ENCODE assay signal across 26 cellular contexts in the genomic region with DNA sequence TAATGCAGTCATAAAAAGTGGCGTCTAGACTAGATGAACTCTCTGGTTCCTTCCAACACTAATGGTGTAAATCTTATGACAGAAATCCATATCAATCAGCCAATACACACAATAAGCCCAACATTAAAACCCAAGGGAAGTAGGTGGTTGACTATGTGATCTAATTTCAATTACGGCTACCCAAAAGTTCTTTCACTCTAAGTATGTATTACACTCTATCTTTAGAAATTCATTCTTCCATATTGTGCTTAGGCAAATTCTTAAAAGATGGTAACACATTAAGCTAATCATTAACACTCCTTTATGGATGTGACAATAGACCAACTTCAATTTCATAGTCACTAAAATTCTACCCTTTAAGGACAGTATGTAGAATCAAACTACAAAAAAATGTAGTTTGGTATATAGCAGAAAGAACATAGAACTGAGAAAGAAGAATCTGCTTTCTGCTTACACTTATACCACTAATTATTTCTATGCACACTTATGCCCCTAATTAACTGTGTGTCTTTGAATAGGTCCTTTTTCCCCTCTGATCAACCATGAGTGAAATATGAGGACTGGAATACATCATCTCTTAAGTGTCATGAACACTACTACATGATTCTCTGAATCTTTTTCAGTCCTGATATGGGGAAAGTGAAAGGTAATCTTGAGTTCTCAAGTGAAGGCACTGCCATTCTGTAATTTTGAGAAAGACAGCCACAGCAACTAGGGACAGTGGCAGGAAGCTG.
DNase-seq lines count a peak whose midpoint lies in the region; ATAC-seq, FAIRE-seq and TF ChIP-seq lines count a peak whose summit lies in the region.
"Had no signal": no experiment of that assay in that cellular context is flagged by ENCODE, and none has a peak within 500 bp of the region (broad histone marks: within the 10 kb centered on the region; RNA-seq: fewer than 3 reads in every experiment).

No MANE protein-coding gene starts in this region.

- peak overlapping the region; percentile 9; the same call in 1 of the 2 replicates for H2AFZ ChIP-seq in GM12878 (ENCODE audit: control insufficient read depth, low read depth, low read length)

- no peaks in the 10 kb centered on the region for H3K79me2 ChIP-seq in GM12878 (ENCODE audit: control insufficient read depth, insufficient read depth, low read length)

- POLR2A ChIA-PET in GM12878 (lab: Charles Lee), result interaction anchor here (0.5 kb wide), 1 partner anchor 331 kb away, joined by 3 read pairs; no protein-coding TSS in a partner anchor

- H3K9me3 ChIP-seq in GM12878 (replicated peaks; ENCODE audit: control insufficient read depth, insufficient read depth, low read length) (no peaks in the 10 kb centered on the region), stomach (no peaks in the 10 kb centered on the region)
- H3K9me3 ChIP-seq: HAP-1, SJCRH30 had no signal

- FAIRE-seq in GM12878 (lab: Jason Lieb, UNC), result no peak
- FAIRE-seq: HepG2, K562, RCC 7860 had no signal

- peak in 1 of 2 experiments; percentile 35; a peak in 2 of 4 replicates for TF ChIP-seq EP300 in GM12878 (IDR thresholded peaks at IDR 0.05; ENCODE audit: borderline replicate concordance in 1 of 2, control insufficient read depth in 1 of 2, low read depth in 2 of 2, low read length in 2 of 2)
- TF ChIP-seq EP300 in stomach (IDR thresholded peaks at IDR 0.05), result no peak

- peak; percentile 27 for DNase-seq in GM12865 (ENCODE audit: low read depth)
- DNase-seq in GM12878 (ENCODE audit: low read depth, low spot score), result peak; percentile 38
- no peak for DNase-seq in activated naive CD4-positive, alpha-beta T cell (lab: John Stamatoyannopoulos, UW)
- DNase-seq in stomach, result no peak
- DNase-seq: AML-193; C1 segment of cervical spinal cord; CD8-positive, alpha-beta T cell; DND-41; MM.1S; NCI-H1048; NCI-H1417 treated with DMSO at 0.1 percent for 48 hours; NCI-H187 treated with DMSO at 0.1 percent for 48 hours; NCI-H2107; NCI-H226; NCI-H510A treated with DMSO at 0.1 percent for 48 hours; NCI-H774; SJCRH30; T-helper 9 cell had no signal

- intact Hi-C loops in GM12878 (cut with micrococcal nuclease; ENCODE audit: unreplicated experiment), result loop anchor here (5.0 kb wide), 4 partner anchors 150 to 335 kb away; no protein-coding TSS in a partner anchor
- intact Hi-C loops in stomach (cut with DNase I; ENCODE audit: low total_unique reads), result no loop called here

- CTCF ChIA-PET in GM12878 (lab: Yijun Ruan, JAX), result interaction anchor here (1.0 to 1.2 kb wide), 3 partner anchors 36 to 340 kb away, joined by 3 to 4 read pairs (median 3); no protein-coding TSS in a partner anchor

- RAD21 ChIA-PET in GM12878 (lab: Charles Lee; ENCODE audit: unreplicated experiment), result interaction anchor here (0.6 to 1.5 kb wide), 4 partner anchors 51 to 333 kb away, joined by 3 to 5 read pairs (median 3); no protein-coding TSS in a partner anchor

- H3K4me3 ChIP-seq in GM12865 (ENCODE audit: low read depth, low read length), result no peak overlapping the region
- H3K4me3 ChIP-seq in GM12878, result no peak overlapping the region
- no peak overlapping the region for H3K4me3 ChIP-seq in stomach
- H3K4me3 ChIP-seq: HAP-1, K562, SJCRH30 had no signal

- H3K4me1 ChIP-seq in GM12878 (ENCODE audit: control insufficient read depth, insufficient read depth, low read length) (peaks cover 7% of the 10 kb centered on the region), stomach (no peaks in the 10 kb centered on the region)
- H3K4me1 ChIP-seq: SJCRH30 had no signal

- no peaks in the 10 kb centered on the region for H3K27me3 ChIP-seq in GM12878 (replicated peaks in 1 of 2; ENCODE audit: control insufficient read depth in 2 of 2, insufficient read depth in 2 of 2, low read length in 1 of 2)
- H3K27me3 ChIP-seq in stomach, result no peaks in the 10 kb centered on the region
- H3K27me3 ChIP-seq: SJCRH30 had no signal

- H3K27ac ChIP-seq in GM12878 (ENCODE audit: control insufficient read depth, insufficient read depth) (no peak overlapping the region), stomach (no peak overlapping the region)
- H3K27ac ChIP-seq: HL-60, SJCRH30 had no signal

- BruUV-seq in GM12878 (replicated peaks; lab: Mats Ljungman, UMichigan), result no TSS peak

- no peak overlapping the region for H3K9ac ChIP-seq in GM12878 (ENCODE audit: control insufficient read depth, insufficient read depth, low read length)

- TF ChIP-seq POLR2A in GM12878 (IDR thresholded peaks at IDR 0.05; ENCODE audit: low read depth, low read length), result no peak
- TF ChIP-seq POLR2A in stomach (IDR thresholded peaks at IDR 0.05), result no peak

- 46% methylated on average over 2 of the region's 2 CpGs for WGBS in GM12878 (ENCODE audit: insufficient coverage, insufficient replicate concordance, low lambda C conversion rate, missing lambda C conversion rate)
- 85 to 94% (median 88%) methylated on average over 2 of the region's 2 CpGs for WGBS in stomach, 5 donors

- in situ Hi-C loops in GM12878 (cut with MboI), result no loop called here

- no peaks in the 10 kb centered on the region for H4K20me1 ChIP-seq in GM12878 (ENCODE audit: control insufficient read depth, insufficient read depth)

- TF ChIP-seq RAD21 in GM12878 (IDR thresholded peaks at IDR 0.05; ENCODE audit: insufficient read depth, low read depth, low read length), result no peak

- H3K4me2 ChIP-seq in GM12878 (ENCODE audit: control insufficient read depth, insufficient read depth), result no peak overlapping the region

- TF ChIP-seq CTCF in GM12865 (IDR thresholded peaks at IDR 0.05; ENCODE audit: insufficient read depth, low read depth, low read length, missing control alignments) (no peak), GM12878 (IDR thresholded peaks at IDR 0.05 in 2 of 3, conservative IDR thresholded peaks at IDR 0.05 in 1 of 3; ENCODE audit: control insufficient read depth in 2 of 3, extremely low read depth in 1 of 3, insufficient read depth in 1 of 3, low read depth in 3 of 3, low read length in 3 of 3) (no peak), stomach (IDR thresholded peaks at IDR 0.05) (no peak)

- no peaks in the 10 kb centered on the region for H3K36me3 ChIP-seq in GM12878 (ENCODE audit: control insufficient read depth in 2 of 2, insufficient read depth in 2 of 2, low read length in 1 of 2)
- no peaks in the 10 kb centered on the region for H3K36me3 ChIP-seq in stomach
- H3K36me3 ChIP-seq: HAP-1, SJCRH30 had no signal

- SMC1A ChIA-PET in GM12878 (lab: Charles Lee; ENCODE audit: uncharacterized antibody, unreplicated experiment), result interaction anchor here (1.2 to 1.4 kb wide), 2 partner anchors 72 to 151 kb away, joined by 3 to 6 read pairs; no protein-coding TSS in a partner anchor

- peak; percentile 38 for ATAC-seq in GM19351 (IDR thresholded peaks at IDR 0.05; ENCODE audit: unreplicated experiment)
- peak; percentile 36 for ATAC-seq in HG02885 (IDR thresholded peaks at IDR 0.05; ENCODE audit: poor library complexity, unreplicated experiment)
- peak; percentile 79 for ATAC-seq in GM12878
- ATAC-seq in HG03280 (IDR thresholded peaks at IDR 0.05; ENCODE audit: unreplicated experiment), result no peak
- ATAC-seq: CD8-positive, alpha-beta T cell; HepG2; K562 had no signal

TF ChIP-seq in GM12878, 131 proteins besides CTCF, POLR2A, EP300 and RAD21 (continues in another document):
- TF ChIP-seq ZSCAN29 (IDR thresholded peaks at IDR 0.05), result 0 out of 2 replicates have a peak, but pooled peaks have one; percentile 11
- peak; percentile 74 to 80; a peak in 3 of 4 replicates for TF ChIP-seq IKZF2 (IDR thresholded peaks at IDR 0.05)
- TF ChIP-seq TCF12 (IDR thresholded peaks at IDR 0.05; ENCODE audit: low read depth, low read length), result no peak
- TF ChIP-seq ASH2L (IDR thresholded peaks at IDR 0.05; ENCODE audit: borderline replicate concordance, low read depth), result no peak
- TF ChIP-seq RFX5 (IDR thresholded peaks at IDR 0.05; ENCODE audit: low read depth, low read length), result no peak
- TF ChIP-seq STAT1 (conservative IDR thresholded peaks at IDR 0.05), result no peak
- peak; percentile 63 for TF ChIP-seq MEF2B (IDR thresholded peaks at IDR 0.05; ENCODE audit: partially characterized antibody, poor library complexity, severe bottlenecking)
- no peak for TF ChIP-seq POLR2AphosphoS2 (IDR thresholded peaks at IDR 0.05; ENCODE audit: low read depth, low read length)
- TF ChIP-seq ZNF24 (IDR thresholded peaks at IDR 0.05), result 0 out of 2 replicates have a peak, but pooled peaks have one; percentile 56
- peak; percentile 91 for TF ChIP-seq ATF7 (IDR thresholded peaks at IDR 0.05; ENCODE audit: low read depth)
- TF ChIP-seq, protein P1, sequence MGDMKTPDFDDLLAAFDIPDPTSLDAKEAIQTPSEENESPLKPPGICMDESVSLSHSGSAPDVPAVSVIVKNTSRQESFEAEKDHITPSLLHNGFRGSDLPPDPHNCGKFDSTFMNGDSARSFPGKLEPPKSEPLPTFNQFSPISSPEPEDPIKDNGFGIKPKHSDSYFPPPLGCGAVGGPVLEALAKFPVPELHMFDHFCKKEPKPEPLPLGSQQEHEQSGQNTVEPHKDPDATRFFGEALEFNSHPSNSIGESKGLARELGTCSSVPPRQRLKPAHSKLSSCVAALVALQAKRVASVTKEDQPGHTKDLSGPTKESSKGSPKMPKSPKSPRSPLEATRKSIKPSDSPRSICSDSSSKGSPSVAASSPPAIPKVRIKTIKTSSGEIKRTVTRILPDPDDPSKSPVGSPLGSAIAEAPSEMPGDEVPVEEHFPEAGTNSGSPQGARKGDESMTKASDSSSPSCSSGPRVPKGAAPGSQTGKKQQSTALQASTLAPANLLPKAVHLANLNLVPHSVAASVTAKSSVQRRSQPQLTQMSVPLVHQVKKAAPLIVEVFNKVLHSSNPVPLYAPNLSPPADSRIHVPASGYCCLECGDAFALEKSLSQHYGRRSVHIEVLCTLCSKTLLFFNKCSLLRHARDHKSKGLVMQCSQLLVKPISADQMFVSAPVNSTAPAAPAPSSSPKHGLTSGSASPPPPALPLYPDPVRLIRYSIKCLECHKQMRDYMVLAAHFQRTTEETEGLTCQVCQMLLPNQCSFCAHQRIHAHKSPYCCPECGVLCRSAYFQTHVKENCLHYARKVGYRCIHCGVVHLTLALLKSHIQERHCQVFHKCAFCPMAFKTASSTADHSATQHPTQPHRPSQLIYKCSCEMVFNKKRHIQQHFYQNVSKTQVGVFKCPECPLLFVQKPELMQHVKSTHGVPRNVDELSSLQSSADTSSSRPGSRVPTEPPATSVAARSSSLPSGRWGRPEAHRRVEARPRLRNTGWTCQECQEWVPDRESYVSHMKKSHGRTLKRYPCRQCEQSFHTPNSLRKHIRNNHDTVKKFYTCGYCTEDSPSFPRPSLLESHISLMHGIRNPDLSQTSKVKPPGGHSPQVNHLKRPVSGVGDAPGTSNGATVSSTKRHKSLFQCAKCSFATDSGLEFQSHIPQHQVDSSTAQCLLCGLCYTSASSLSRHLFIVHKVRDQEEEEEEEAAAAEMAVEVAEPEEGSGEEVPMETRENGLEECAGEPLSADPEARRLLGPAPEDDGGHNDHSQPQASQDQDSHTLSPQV (IDR thresholded peaks at IDR 0.05), result 0 out of 2 replicates have a peak, but pooled peaks have one; percentile 38
- TF ChIP-seq DPF2 (IDR thresholded peaks at IDR 0.05), result peak; percentile 64
- TF ChIP-seq SIX5 (IDR thresholded peaks at IDR 0.05; ENCODE audit: low read depth, low read length, severe bottlenecking), result no peak
- TF ChIP-seq JUND (IDR thresholded peaks at IDR 0.05; ENCODE audit: low read depth, low read length), result no peak

Comparison
In these comparisons a context has a peak if more than half of its experiments do, and no peak if none do; other contexts are left out.
1. DNase-seq: peak in GM12865 (single experiment) and GM12878 (single experiment); none in activated naive CD4-positive, alpha-beta T cell (0 of 4) and stomach (single experiment).